In the genomic region with DNA sequence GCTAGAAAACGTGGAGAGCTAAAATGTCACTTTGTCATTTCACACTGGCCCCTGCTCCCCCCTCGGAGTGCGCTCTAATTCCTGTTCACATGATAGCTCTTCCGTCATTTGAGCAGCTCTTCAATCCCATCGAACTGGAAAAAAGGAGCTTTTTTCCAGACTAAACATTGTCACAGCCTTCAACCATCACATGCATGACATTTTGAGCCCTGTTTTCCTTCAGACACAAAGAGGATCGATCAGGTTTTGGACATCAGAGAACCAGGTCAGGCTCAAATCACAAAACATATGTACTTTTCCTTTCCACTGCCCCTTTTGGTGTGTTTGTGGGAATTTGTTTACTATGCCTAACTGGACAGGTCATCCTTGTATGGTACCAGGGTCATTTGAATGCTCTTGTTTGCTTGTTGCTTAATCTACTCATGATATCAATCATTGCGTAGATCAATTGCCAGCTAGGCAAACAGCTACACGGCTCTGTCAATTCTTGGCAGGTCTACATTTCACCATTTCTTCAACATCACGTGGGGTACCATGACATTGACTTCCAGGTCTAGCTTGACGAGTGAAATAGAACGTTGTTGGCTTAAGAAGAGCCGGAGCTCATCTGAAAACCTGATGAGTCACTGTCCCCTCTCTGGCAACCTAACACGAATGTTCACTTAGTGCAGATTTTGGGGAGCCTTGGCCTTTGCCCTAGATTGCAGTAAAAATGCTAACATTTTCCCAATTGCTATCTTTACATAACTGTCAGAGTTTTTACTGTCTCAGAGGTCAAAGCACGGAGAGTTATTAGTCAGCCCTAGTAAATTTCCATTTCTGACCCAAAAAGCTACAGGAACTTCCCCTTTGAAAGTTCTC, we compare ENCODE assay signal across 12 cellular contexts.
A peak's percentile ranks its signal among the peaks of the same experiment; 100 is the strongest.
DNase-seq lines count a peak whose midpoint lies in the region; ATAC-seq, FAIRE-seq and TF ChIP-seq lines count a peak whose summit lies in the region.
"Had no signal": no experiment of that assay in that cellular context is flagged by ENCODE, and none has a peak within 500 bp of the region (broad histone marks: within the 10 kb centered on the region; RNA-seq: fewer than 3 reads in every experiment).

No MANE protein-coding gene starts in this region.

- no peak overlapping the region for H3K4me3 ChIP-seq in K562
- H3K4me3 ChIP-seq in spleen: no peak overlapping the region
- no peak overlapping the region for H3K4me3 ChIP-seq in aorta (ENCODE audit: low read length in 2 of 2)

- no TSS peak for BruUV-seq in K562 (replicated peaks; lab: Mats Ljungman, UMichigan)

- TF ChIP-seq EP300 in K562 (IDR thresholded peaks at IDR 0.05; ENCODE audit: low read length): 0 out of 2 replicates have a peak, but pooled peaks have one; percentile 21

- H3K36me3 ChIP-seq in K562 (ENCODE audit: control insufficient read depth, insufficient read depth, low read length) (no peaks in the 10 kb centered on the region), spleen (no peaks in the 10 kb centered on the region), aorta (ENCODE audit: control insufficient read depth in 1 of 2, insufficient read depth in 2 of 2, low read length in 1 of 2) (no peaks in the 10 kb centered on the region)

- H3K27me3 ChIP-seq in K562 (ENCODE audit: control insufficient read depth in 2 of 2, insufficient read depth in 2 of 2, low read length in 2 of 2): no peaks in the 10 kb centered on the region
- H3K27me3 ChIP-seq in spleen (replicated peaks in 1 of 7): no peaks in the 10 kb centered on the region
- H3K27me3 ChIP-seq in aorta (ENCODE audit: control insufficient read depth in 1 of 2, insufficient read depth in 2 of 2, low read length in 1 of 2): no peaks in the 10 kb centered on the region

- H3K9me3 ChIP-seq in K562 (replicated peaks; ENCODE audit: control insufficient read depth, insufficient read depth, low read depth, low read length) (no peaks in the 10 kb centered on the region), spleen (no peaks in the 10 kb centered on the region), aorta (ENCODE audit: control insufficient read depth, low read length) (no peaks in the 10 kb centered on the region)

- peak overlapping the region; percentile 56 for H3K27ac ChIP-seq in K562 (ENCODE audit: extremely low read depth, low read depth, low read length)
- peak overlapping the region in 7 of 8 donors; percentile 22 to 82 (median 68) for H3K27ac ChIP-seq in spleen
- H3K27ac ChIP-seq in aorta (ENCODE audit: low read depth in 1 of 2, low read length in 2 of 2): no peak overlapping the region

- peak; percentile 46 for ATAC-seq in HG03439 (IDR thresholded peaks at IDR 0.05; ENCODE audit: unreplicated experiment)
- ATAC-seq in K562: peak; percentile 83
- no peak for ATAC-seq in HG03097 (IDR thresholded peaks at IDR 0.05; ENCODE audit: low FRiP score, unreplicated experiment)
- ATAC-seq in aorta (ENCODE audit: low FRiP score): no peak
- ATAC-seq: activated T-cell treated with anti-CD3 and anti-CD28 coated beads, Interleukin-2, amount 50 U/mL, for 4 hours had no signal

- in situ Hi-C loops in K562 (cut with MboI): no loop called here

- TF ChIP-seq CTCF in K562 (IDR thresholded peaks at IDR 0.05 in 2 of 3, conservative IDR thresholded peaks at IDR 0.05 in 1 of 3; ENCODE audit: insufficient read depth in 2 of 3, low read depth in 1 of 3, low read length in 3 of 3) (no peak), spleen (IDR thresholded peaks at IDR 0.05 in 8 of 11, conservative IDR thresholded peaks at IDR 0.05 in 3 of 11) (no peak)

- DNase-seq in NCI-H510A treated with DMSO at 0.1 percent for 48 hours (lab: John Stamatoyannopoulos, UW) (peak; percentile 34), NCI-H510A (lab: John Stamatoyannopoulos, UW) (no peak), K562 (ENCODE audit: extremely low read depth in 1 of 4, low spot score in 3 of 4) (peak; percentile 40 to 68 (median 56)), spleen (no peak), activated gamma-delta T cell treated with Interleukin-2 at 50 U/mL for 16 hours (no peak), aorta (no peak)
- DNase-seq: activated T-cell treated with anti-CD3 and anti-CD28 coated beads, Interleukin-2, amount 50 U/mL, for 4 hours; GF-D8; NCI-H146 had no signal

- no peak for TF ChIP-seq POLR2A in K562 (conservative IDR thresholded peaks at IDR 0.05)
- TF ChIP-seq POLR2A in spleen (IDR thresholded peaks at IDR 0.05): no peak

- H3K9me1 ChIP-seq in K562 (ENCODE audit: control insufficient read depth, insufficient read depth, low read length): no peaks in the 10 kb centered on the region

- FAIRE-seq in K562 (lab: Jason Lieb, UNC): peak; percentile 82
- FAIRE-seq: colon had no signal

- H3K9ac ChIP-seq in K562 (ENCODE audit: insufficient read depth in 1 of 2, low read depth in 2 of 2, low read length in 2 of 2): peak overlapping the region in 1 of 2 experiments; percentile 6; a peak in 1 of 4 replicates

- H3K79me2 ChIP-seq in K562 (ENCODE audit: control insufficient read depth, insufficient read depth, low read length): no peaks in the 10 kb centered on the region

- H3K4me1 ChIP-seq in K562 (replicated peaks in 1 of 2; ENCODE audit: control insufficient read depth in 2 of 2, insufficient read depth in 2 of 2, low read length in 2 of 2): peaks cover 0 to 17% of the 10 kb centered on the region in 2 experiments; a peak in 4 of 5 replicates
- H3K4me1 ChIP-seq in spleen: peaks cover 2 to 67% (median 21%) of the 10 kb centered on the region in 6 donors
- no peaks in the 10 kb centered on the region for H3K4me1 ChIP-seq in aorta (ENCODE audit: control insufficient read depth in 1 of 2, insufficient read depth in 2 of 2, low read length in 2 of 2)

- H2AFZ ChIP-seq in K562 (ENCODE audit: low read depth, low read length): peak overlapping the region; percentile 84

- peak overlapping the region; percentile 54 for H3K4me2 ChIP-seq in K562 (ENCODE audit: insufficient read depth, low read length)

- POLR2A ChIA-PET in K562 (lab: Yijun Ruan, JAX): interaction anchor here (0.6 to 3.3 kb wide), 3 partner anchors 11 to 42 kb away, joined by 3 to 34 read pairs (median 6); no protein-coding TSS in a partner anchor

- WGBS in K562 (ENCODE audit: insufficient coverage, low coverage, missing lambda C conversion rate): 41% methylated on average over 14 of the region's 14 CpGs
- WGBS in spleen, 5 donors: 43 to 55% (median 54%) methylated on average over 14 of the region's 14 CpGs
- WGBS in aorta, 2 donors: 78 to 79% methylated on average over 14 of the region's 14 CpGs

- H4K20me1 ChIP-seq in K562 (replicated peaks; ENCODE audit: control insufficient read depth, insufficient read depth, low read length): no peaks in the 10 kb centered on the region

- no peak; a peak in 1 of 4 replicates for TF ChIP-seq RAD21 in K562 (CRISPR knock-in tag; conservative IDR thresholded peaks at IDR 0.05 in 1 of 2, IDR thresholded peaks at IDR 0.05 in 1 of 2)

- CTCF ChIA-PET in K562 (lab: Yijun Ruan, JAX; ENCODE audit: low intra/inter-chr PET ratio): no interaction called here

- intact Hi-C loops in K562 (cut with micrococcal nuclease): no loop called here
- intact Hi-C loops in spleen (cut with DNase I; ENCODE audit: low total_unique reads): no loop called here
- intact Hi-C loops in aorta (cut with DNase I): no loop called here

TF ChIP-seq in K562, 482 proteins besides CTCF, POLR2A, EP300 and RAD21 (continues in another document):
- TF ChIP-seq L3MBTL2 (IDR thresholded peaks at IDR 0.05): no peak; the same call in 1 of the 2 replicates
- TF ChIP-seq NFE2L1 (tag; IDR thresholded peaks at IDR 0.05; ENCODE audit: borderline replicate concordance, low read depth): peak; percentile 89
- TF ChIP-seq, protein P1, sequence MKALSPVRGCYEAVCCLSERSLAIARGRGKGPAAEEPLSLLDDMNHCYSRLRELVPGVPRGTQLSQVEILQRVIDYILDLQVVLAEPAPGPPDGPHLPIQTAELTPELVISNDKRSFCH (CRISPR knock-in tag; IDR thresholded peaks at IDR 0.05): no peak
- TF ChIP-seq, protein P1 (tag; IDR thresholded peaks at IDR 0.05): 0 out of 2 replicates have a peak, but pooled peaks have one; percentile 20
- no peak for TF ChIP-seq KLF1 (tag; IDR thresholded peaks at IDR 0.05)
- no peak for TF ChIP-seq PURB (CRISPR knock-in tag; IDR thresholded peaks at IDR 0.05; ENCODE audit: low read depth)
- peak; percentile 91 for TF ChIP-seq ZNF316 (IDR thresholded peaks at IDR 0.05)
- TF ChIP-seq, protein P2, sequence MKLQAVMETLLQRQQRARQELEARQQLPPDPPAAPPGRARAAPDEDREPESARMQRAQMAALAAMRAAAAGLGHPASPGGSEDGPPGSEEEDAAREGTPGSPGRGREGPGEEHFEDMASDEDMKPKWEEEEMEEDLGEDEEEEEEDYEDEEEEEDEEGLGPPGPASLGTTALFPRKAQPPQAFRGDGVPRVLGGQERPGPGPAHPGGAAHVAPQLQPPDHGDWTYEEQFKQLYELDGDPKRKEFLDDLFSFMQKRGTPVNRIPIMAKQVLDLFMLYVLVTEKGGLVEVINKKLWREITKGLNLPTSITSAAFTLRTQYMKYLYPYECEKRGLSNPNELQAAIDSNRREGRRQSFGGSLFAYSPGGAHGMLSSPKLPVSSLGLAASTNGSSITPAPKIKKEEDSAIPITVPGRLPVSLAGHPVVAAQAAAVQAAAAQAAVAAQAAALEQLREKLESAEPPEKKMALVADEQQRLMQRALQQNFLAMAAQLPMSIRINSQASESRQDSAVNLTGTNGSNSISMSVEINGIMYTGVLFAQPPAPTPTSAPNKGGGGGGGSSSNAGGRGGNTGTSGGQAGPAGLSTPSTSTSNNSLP (IDR thresholded peaks at IDR 0.05; ENCODE audit: borderline replicate concordance, low read depth, low read length): no peak
- no peak for TF ChIP-seq PYGO2 (tag; IDR thresholded peaks at IDR 0.05)
- no peak for TF ChIP-seq MTF1 (CRISPR knock-in tag; IDR thresholded peaks at IDR 0.05; ENCODE audit: borderline replicate concordance)
- TF ChIP-seq BACH1 (tag; IDR thresholded peaks at IDR 0.05): peak; percentile 80
- TF ChIP-seq ZFP1 (CRISPR knock-in tag; IDR thresholded peaks at IDR 0.05): no peak
- TF ChIP-seq ZKSCAN8 (CRISPR knock-in tag; IDR thresholded peaks at IDR 0.05): no peak
- no peak for TF ChIP-seq ZNF707 (CRISPR knock-in tag; conservative IDR thresholded peaks at IDR 0.05)
- TF ChIP-seq MTA3 (IDR thresholded peaks at IDR 0.05; ENCODE audit: borderline replicate concordance): no peak
- no peak for TF ChIP-seq CEBPG (CRISPR knock-in tag; IDR thresholded peaks at IDR 0.05)
- peak in 1 of 2 experiments; percentile 60; a peak in 1 of 4 replicates for TF ChIP-seq CEBPG (tag; conservative IDR thresholded peaks at IDR 0.05 in 1 of 2, IDR thresholded peaks at IDR 0.05 in 1 of 2)
- 0 out of 2 replicates have a peak, but pooled peaks have one; percentile 51 for TF ChIP-seq ZNF644 (tag; IDR thresholded peaks at IDR 0.05; ENCODE audit: low read depth)
- no peak for TF ChIP-seq TRIM24 (IDR thresholded peaks at IDR 0.05)
- peak; percentile 54 for TF ChIP-seq MEIS2 (IDR thresholded peaks at IDR 0.05; ENCODE audit: partially characterized antibody)
- no peak for TF ChIP-seq MEF2D (tag; conservative IDR thresholded peaks at IDR 0.05; ENCODE audit: low read depth)

Comparison
In these comparisons a context has a peak if more than half of its experiments do, and no peak if none do; other contexts are left out.
1. DNase-seq: peak in NCI-H510A treated with DMSO at 0.1 percent for 48 hours (single experiment) and K562 (4 of 4); none in NCI-H510A (single experiment), spleen (single experiment), activated gamma-delta T cell treated with Interleukin-2 at 50 U/mL for 16 hours (single experiment) and aorta (0 of 2).
2. ATAC-seq: peak in HG03439 (single experiment) and K562 (single experiment); none in HG03097 (single experiment) and aorta (single experiment).
3. H3K27ac ChIP-seq: peak in K562 (single experiment) and spleen (7 of 8); none in aorta (0 of 2).